Comparison of ENCODE assay signal across 25 cellular contexts in the genomic region with DNA sequence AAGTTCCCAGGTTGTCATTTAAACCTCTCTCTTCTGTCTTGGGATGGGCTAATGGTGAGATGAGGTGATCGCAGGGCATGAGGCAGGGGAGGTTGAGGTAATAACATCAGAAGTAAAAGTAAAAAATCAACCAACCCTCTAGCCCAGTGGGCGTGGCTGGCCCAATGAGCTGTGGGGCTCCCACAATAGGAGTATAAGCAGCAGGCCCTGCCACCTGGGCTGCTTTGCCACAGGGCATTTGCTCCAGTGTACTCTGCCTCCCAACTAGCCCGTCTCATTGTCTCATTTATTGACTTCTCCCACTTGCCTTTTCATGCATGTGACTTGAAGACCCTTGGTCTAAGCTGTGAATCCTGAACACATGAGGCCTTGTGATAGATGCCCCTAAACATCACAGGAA.
"Had no signal": no experiment of that assay in that cellular context is flagged by ENCODE, and none has a peak within 500 bp of the region (broad histone marks: within the 10 kb centered on the region; RNA-seq: fewer than 3 reads in every experiment).

No MANE protein-coding gene starts in this region.

- H3K27ac ChIP-seq: Peyer's patch, RWPE1, SJSA1 had no signal

- DNase-seq: activated CD4-positive, alpha-beta T cell treated with anti-CD3 and anti-CD28 coated beads for 4 hours; activated CD8-positive, alpha-beta T cell treated with anti-CD3 and anti-CD28 coated beads for 36 hours; activated gamma-delta T cell; activated naive CD4-positive, alpha-beta T cell treated with anti-CD3 and anti-CD28 coated beads for 36 hours; activated T-cell treated with anti-CD3 and anti-CD28 coated beads for 4 hours; activated T-cell treated with anti-CD3 and anti-CD28 coated beads, Interleukin-2, amount 50 U/mL, for 48 hours; amygdala; Kasumi-1; KBM-7; NCI-H1930; NCI-H2171; NCI-H226; NCI-H510A treated with DMSO at 0.1 percent for 48 hours; NCI-H69; Peyer's patch; SHP77 had no signal

- H3K27me3 ChIP-seq: Peyer's patch had no signal

- H3K36me3 ChIP-seq: Peyer's patch, SJSA1 had no signal

- ATAC-seq: activated CD4-positive, CD25-positive, alpha-beta regulatory T cell treated with anti-CD3 and anti-CD28 coated beads, Interleukin-2, amount 50 U/mL, for 24 hours; activated CD8-positive, alpha-beta T cell treated with anti-CD3 and anti-CD28 coated beads for 36 hours; activated T-helper 17 cell treated with anti-CD3 and anti-CD28 coated beads, Interleukin-2, amount 50 U/mL, for 72 hours had no signal

- H3K4me3 ChIP-seq: Peyer's patch, SJSA1 had no signal

- H3K4me1 ChIP-seq: Peyer's patch, SJSA1 had no signal

- FAIRE-seq: astrocyte had no signal

- H3K36me3 Mint-ChIP-seq: activated naive CD8-positive, alpha-beta T cell had no signal

- H3K9me3 ChIP-seq: Peyer's patch, SJSA1 had no signal

- H3K27me3 Mint-ChIP-seq: brain had no signal

- H3K4me1 Mint-ChIP-seq: activated T-helper 17 cell treated with anti-CD3 and anti-CD28 coated beads, Interleukin-2, amount 50 U/mL, for 72 hours; central memory CD8-positive, alpha-beta T cell had no signal

- H3K27ac Mint-ChIP-seq: activated CD8-positive, alpha-beta T cell treated with anti-CD3 and anti-CD28 coated beads for 36 hours; activated naive CD4-positive, alpha-beta T cell treated with anti-CD3 and anti-CD28 coated beads for 36 hours; activated naive CD8-positive, alpha-beta T cell; activated T-helper 17 cell treated with anti-CD3 and anti-CD28 coated beads, Interleukin-2, amount 50 U/mL, for 72 hours; T-helper 1 cell treated with Interleukin-12 subunit alpha and Interleukin-12 subunit beta and Interleukin-4 antibody, amounts not matched to agents 30 μg/mL and 1 μg/mL, for 36 hours had no signal

- H3K4me3 Mint-ChIP-seq: activated CD8-positive, alpha-beta T cell treated with anti-CD3 and anti-CD28 coated beads for 36 hours; activated naive CD4-positive, alpha-beta T cell treated with anti-CD3 and anti-CD28 coated beads for 36 hours; activated naive CD8-positive, alpha-beta T cell; activated T-helper 17 cell treated with anti-CD3 and anti-CD28 coated beads, Interleukin-2, amount 50 U/mL, for 72 hours; brain; central memory CD8-positive, alpha-beta T cell; T-helper 1 cell treated with Interleukin-12 subunit alpha and Interleukin-12 subunit beta and Interleukin-4 antibody, amounts not matched to agents 30 μg/mL and 1 μg/mL, for 36 hours had no signal

- H3K9me3 Mint-ChIP-seq: activated CD8-positive, alpha-beta T cell treated with anti-CD3 and anti-CD28 coated beads for 36 hours; activated naive CD4-positive, alpha-beta T cell treated with anti-CD3 and anti-CD28 coated beads for 36 hours; activated T-helper 17 cell treated with anti-CD3 and anti-CD28 coated beads, Interleukin-2, amount 50 U/mL, for 72 hours; central memory CD8-positive, alpha-beta T cell; T-helper 1 cell treated with Interleukin-12 subunit alpha and Interleukin-12 subunit beta and Interleukin-4 antibody, amounts not matched to agents 30 μg/mL and 1 μg/mL, for 36 hours had no signal
